Comparison of ENCODE assay signal across 8 cellular contexts in genomic region chr17:81918762-81919545, GRCh38. TPM values are rescaled to one million over a fixed set of nuclear protein-coding genes. Genes with fewer than 3 reads are reported as not detected.
DNase-seq lines count a peak whose midpoint lies in the region; ATAC-seq and TF ChIP-seq lines count a peak whose summit lies in the region.

No MANE protein-coding gene starts in this region.

- peaks cover 13 to 20% of the 10 kb centered on the region in 2 donors for H3K4me1 ChIP-seq in naive thymus-derived CD4-positive, alpha-beta T cell (ENCODE audit: control insufficient read depth in 2 of 2, insufficient read depth in 2 of 2, low read length in 2 of 2)

- peaks cover 37% of the 10 kb centered on the region for H3K36me3 Mint-ChIP-seq in CD4-positive, alpha-beta T cell (ENCODE audit: low read depth)
- H3K36me3 Mint-ChIP-seq in activated naive CD8-positive, alpha-beta T cell treated with anti-CD3 and anti-CD28 coated beads, Interleukin-2, amount 10 ng/mL, durations not matched to agents 7 days and 5 days, result peaks cover 4% of the 10 kb centered on the region
- H3K36me3 Mint-ChIP-seq in naive thymus-derived CD4-positive, alpha-beta T cell, result peaks cover 0 to 16% (median 0%) of the 10 kb centered on the region in 5 donors

- H3K27ac Mint-ChIP-seq in CD4-positive, alpha-beta T cell, result peak overlapping the region; percentile 85
- peak overlapping the region; percentile 43 for H3K27ac Mint-ChIP-seq in activated naive CD8-positive, alpha-beta T cell treated with anti-CD3 and anti-CD28 coated beads, Interleukin-2, amount 10 ng/mL, durations not matched to agents 7 days and 5 days
- peak overlapping the region in 8 of 9 donors; percentile 82 to 90 (median 86) for H3K27ac Mint-ChIP-seq in naive thymus-derived CD4-positive, alpha-beta T cell

- DNase-seq in CD4-positive, alpha-beta T cell, result no peak
- peak; percentile 54 for DNase-seq in HT-29 (ENCODE audit: low spot score)
- DNase-seq in activated naive CD8-positive, alpha-beta T cell treated with anti-CD3 and anti-CD28 coated beads, Interleukin-2, amount 10 ng/mL, durations not matched to agents 7 days and 5 days, result no peak
- DNase-seq in naive thymus-derived CD4-positive, alpha-beta T cell, result no peak
- DNase-seq in SHP77 treated with DMSO at 0.1 percent for 48 hours (lab: John Stamatoyannopoulos, UW), result no peak
- DNase-seq in mesenteric fat pad (ENCODE audit: low spot score), result no peak
- no peak for DNase-seq in stimulated activated CD4-positive, alpha-beta T cell treated with anti-CD3 and anti-CD28 coated beads, Interleukin-4, amount 100 ng/mL, for 1 hour
- no peak for DNase-seq in NCI-H2196 (lab: John Stamatoyannopoulos, UW; ENCODE audit: unreplicated experiment)

- CTCF ChIA-PET in CD4-positive, alpha-beta T cell (lab: Charles Lee), result no interaction called here
- CTCF ChIA-PET in naive thymus-derived CD4-positive, alpha-beta T cell (lab: Charles Lee), result no interaction called here

- TF ChIP-seq CTCF in CD4-positive, alpha-beta T cell (IDR thresholded peaks at IDR 0.05), result no peak

- no peak overlapping the region for H3K4me3 ChIP-seq in naive thymus-derived CD4-positive, alpha-beta T cell (ENCODE audit: low read length)

- H3K27me3 Mint-ChIP-seq in CD4-positive, alpha-beta T cell, result no peaks in the 10 kb centered on the region
- H3K27me3 Mint-ChIP-seq in activated naive CD8-positive, alpha-beta T cell treated with anti-CD3 and anti-CD28 coated beads, Interleukin-2, amount 10 ng/mL, durations not matched to agents 7 days and 5 days, result no peaks in the 10 kb centered on the region
- H3K27me3 Mint-ChIP-seq in naive thymus-derived CD4-positive, alpha-beta T cell, result no peaks in the 10 kb centered on the region

- H3K9me3 Mint-ChIP-seq in CD4-positive, alpha-beta T cell, result no peaks in the 10 kb centered on the region
- H3K9me3 Mint-ChIP-seq in activated naive CD8-positive, alpha-beta T cell treated with anti-CD3 and anti-CD28 coated beads, Interleukin-2, amount 10 ng/mL, durations not matched to agents 7 days and 5 days, result no peaks in the 10 kb centered on the region
- peaks cover 0 to 2% (median 0%) of the 10 kb centered on the region in 11 donors for H3K9me3 Mint-ChIP-seq in naive thymus-derived CD4-positive, alpha-beta T cell

- no peak for ATAC-seq in CD4-positive, alpha-beta T cell (ENCODE audit: poor library complexity)
- no peak for ATAC-seq in activated naive CD8-positive, alpha-beta T cell treated with anti-CD3 and anti-CD28 coated beads, Interleukin-2, amount 10 ng/mL, durations not matched to agents 7 days and 5 days (ENCODE audit: low read depth)
- ATAC-seq in naive thymus-derived CD4-positive, alpha-beta T cell, result no peak

- peak overlapping the region; percentile 66 for H3K4me3 Mint-ChIP-seq in CD4-positive, alpha-beta T cell
- no peak overlapping the region for H3K4me3 Mint-ChIP-seq in activated naive CD8-positive, alpha-beta T cell treated with anti-CD3 and anti-CD28 coated beads, Interleukin-2, amount 10 ng/mL, durations not matched to agents 7 days and 5 days
- peak overlapping the region in 7 of 10 donors; percentile 18 to 92 (median 90) for H3K4me3 Mint-ChIP-seq in naive thymus-derived CD4-positive, alpha-beta T cell

- H3K27me3 ChIP-seq in CD4-positive, alpha-beta T cell (ENCODE audit: control insufficient read depth, insufficient read depth, low read length), result no peaks in the 10 kb centered on the region
- no peaks in the 10 kb centered on the region for H3K27me3 ChIP-seq in naive thymus-derived CD4-positive, alpha-beta T cell (ENCODE audit: control insufficient read depth in 2 of 2, insufficient read depth in 2 of 2, low read length in 2 of 2)

- POLR2A ChIA-PET in CD4-positive, alpha-beta T cell (lab: Charles Lee), result no interaction called here
- POLR2A ChIA-PET in activated naive CD8-positive, alpha-beta T cell treated with anti-CD3 and anti-CD28 coated beads, Interleukin-2, amount 10 ng/mL, durations not matched to agents 7 days and 5 days (lab: Charles Lee), result no interaction called here
- POLR2A ChIA-PET in naive thymus-derived CD4-positive, alpha-beta T cell (lab: Charles Lee), result interaction anchor here (0.9 kb wide), 1 partner anchor 13 kb away, joined by 3 read pairs; no protein-coding TSS in a partner anchor

- H3K27ac ChIP-seq in CD4-positive, alpha-beta T cell (ENCODE audit: low read depth, low read length), result peak overlapping the region; percentile 1
- peak overlapping the region; percentile 80 for H3K27ac ChIP-seq in naive thymus-derived CD4-positive, alpha-beta T cell (ENCODE audit: low read depth, low read length)

- peaks cover 8 to 28% (median 10%) of the 10 kb centered on the region in 3 experiments for H3K36me3 ChIP-seq in naive thymus-derived CD4-positive, alpha-beta T cell (ENCODE audit: control insufficient read depth in 2 of 3, insufficient read depth in 3 of 3, low read length in 3 of 3)

- H3K9me3 ChIP-seq in CD4-positive, alpha-beta T cell (ENCODE audit: control insufficient read depth, low read length), result no peaks in the 10 kb centered on the region
- H3K9me3 ChIP-seq in naive thymus-derived CD4-positive, alpha-beta T cell (ENCODE audit: control insufficient read depth in 2 of 3, low read length in 3 of 3), result no peaks in the 10 kb centered on the region

- peaks cover 26% of the 10 kb centered on the region for H3K4me1 Mint-ChIP-seq in CD4-positive, alpha-beta T cell (ENCODE audit: low read depth)
- H3K4me1 Mint-ChIP-seq in activated naive CD8-positive, alpha-beta T cell treated with anti-CD3 and anti-CD28 coated beads, Interleukin-2, amount 10 ng/mL, durations not matched to agents 7 days and 5 days, result peaks cover 17% of the 10 kb centered on the region
- peaks cover 14 to 46% (median 34%) of the 10 kb centered on the region in 7 donors for H3K4me1 Mint-ChIP-seq in naive thymus-derived CD4-positive, alpha-beta T cell

- intact Hi-C loops in CD4-positive, alpha-beta T cell (cut with DNase I, micrococcal nuclease), result loop anchor here (1.0 to 5.0 kb wide), 2 partner anchors 58 to 87 kb away; partner anchors contain the start of gene MCRIP1 (in 1 of the 2)
- intact Hi-C loops in naive thymus-derived CD4-positive, alpha-beta T cell (cut with micrococcal nuclease), result loop anchor here (1.0 to 2.0 kb wide), 4 partner anchors 7 to 58 kb away; partner anchors contain the start of genes ALYREF (in 1 of the 2), ANAPC11 (in 1 of the 2), MAFG (in 1 of the 2) and P4HB (in 1 of the 2)

RNA-seq across cellular contexts. Expression of gene SIRT7, which starts 1.0 kb away (rescaled TPM):
- 10 to 100 TPM; 56.7 to 57.5 TPM for total RNA-seq in CD4-positive, alpha-beta T cell
- 101 and 121 TPM in 2 replicates for total RNA-seq in HT-29 (2014; rRNA removed; shearing (Covaris generic))
- 10 to 100 TPM; 64.8 to 65.2 TPM for total RNA-seq in activated naive CD8-positive, alpha-beta T cell treated with anti-CD3 and anti-CD28 coated beads, Interleukin-2, amount 10 ng/mL, durations not matched to agents 7 days and 5 days
- total RNA-seq in naive thymus-derived CD4-positive, alpha-beta T cell, result 10 to 100 TPM; 56.0 to 81.4 (median 69.7) TPM
- polyA plus RNA-seq in naive thymus-derived CD4-positive, alpha-beta T cell, result 10 to 100 TPM; 21.6 to 38.7 TPM
- total RNA-seq in mesenteric fat pad, result 16.9 TPM

RNA-seq across cellular contexts. Expression of gene PCYT2, which starts 7.8 kb away (rescaled TPM):
- 10 to 100 TPM; 18.7 to 18.9 TPM for total RNA-seq in CD4-positive, alpha-beta T cell
- total RNA-seq in HT-29 (2014; rRNA removed; shearing (Covaris generic)), result 163 and 167 TPM in 2 replicates
- total RNA-seq in activated naive CD8-positive, alpha-beta T cell treated with anti-CD3 and anti-CD28 coated beads, Interleukin-2, amount 10 ng/mL, durations not matched to agents 7 days and 5 days, result 10 to 100 TPM; 39.3 to 44.5 TPM
- total RNA-seq in naive thymus-derived CD4-positive, alpha-beta T cell, result 10 to 100 TPM; 17.5 to 43.6 (median 35.2) TPM
- 10 to 100 TPM; 22.4 to 27.0 TPM for polyA plus RNA-seq in naive thymus-derived CD4-positive, alpha-beta T cell
- total RNA-seq in mesenteric fat pad, result 33.9 TPM

RNA-seq across cellular contexts. Expression of gene MAFG, which starts 8.6 kb away (rescaled TPM):
- 10 to 100 TPM; 10.8 to 13.3 TPM for total RNA-seq in CD4-positive, alpha-beta T cell
- total RNA-seq in HT-29 (2014; rRNA removed; shearing (Covaris generic)), result 42.8 and 45.5 TPM in 2 replicates
- 10 to 100 TPM; 18.3 to 20.4 TPM for total RNA-seq in activated naive CD8-positive, alpha-beta T cell treated with anti-CD3 and anti-CD28 coated beads, Interleukin-2, amount 10 ng/mL, durations not matched to agents 7 days and 5 days
- 10 to 100 TPM; 12.9 to 28.1 (median 18.1) TPM for total RNA-seq in naive thymus-derived CD4-positive, alpha-beta T cell
- polyA plus RNA-seq in naive thymus-derived CD4-positive, alpha-beta T cell, result 1 to 10 TPM; 2.4 to 2.6 TPM
- 29.7 TPM for total RNA-seq in mesenteric fat pad

RNA-seq across cellular contexts. Expression of gene NPB, which starts 16.9 kb away (rescaled TPM):
- under 1 TPM in 1 of 2 experiments, not detected in 1; 0.20 TPM for total RNA-seq in CD4-positive, alpha-beta T cell
- total RNA-seq in HT-29 (2014; rRNA removed; shearing (Covaris generic)), result 2.4 and 3.2 TPM in 2 replicates
- total RNA-seq in activated naive CD8-positive, alpha-beta T cell treated with anti-CD3 and anti-CD28 coated beads, Interleukin-2, amount 10 ng/mL, durations not matched to agents 7 days and 5 days, result 1 to 10 TPM in 1 of 2 experiments, under 1 TPM in 1; 0.47 to 1.0 TPM
- under 1 TPM in 4 of 5 experiments, not detected in 1; 0.29 to 0.59 (median 0.54) TPM for total RNA-seq in naive thymus-derived CD4-positive, alpha-beta T cell
- under 1 TPM in 1 of 2 donors, not detected in 1; 0.20 TPM for polyA plus RNA-seq in naive thymus-derived CD4-positive, alpha-beta T cell
- total RNA-seq in mesenteric fat pad, result not detected

RNA-seq across cellular contexts. Expression of gene PYCR1, which starts 18.1 kb away (rescaled TPM):
- 1 to 10 TPM in 1 of 2 experiments, under 1 TPM in 1; 0.38 to 1.0 TPM for total RNA-seq in CD4-positive, alpha-beta T cell
- total RNA-seq in HT-29 (2014; rRNA removed; shearing (Covaris generic)), result 255 and 273 TPM in 2 replicates
- total RNA-seq in activated naive CD8-positive, alpha-beta T cell treated with anti-CD3 and anti-CD28 coated beads, Interleukin-2, amount 10 ng/mL, durations not matched to agents 7 days and 5 days, result 10 to 100 TPM; 12.1 to 17.8 TPM
- 10 to 100 TPM in 1 of 5 experiments, 1 to 10 TPM in 4; 1.8 to 31.1 (median 2.3) TPM for total RNA-seq in naive thymus-derived CD4-positive, alpha-beta T cell
- 1 to 10 TPM; 4.2 to 4.5 TPM for polyA plus RNA-seq in naive thymus-derived CD4-positive, alpha-beta T cell
- 9.5 TPM for total RNA-seq in mesenteric fat pad
